Comparison of ENCODE assay signal across 8 cellular contexts in the genomic region with DNA sequence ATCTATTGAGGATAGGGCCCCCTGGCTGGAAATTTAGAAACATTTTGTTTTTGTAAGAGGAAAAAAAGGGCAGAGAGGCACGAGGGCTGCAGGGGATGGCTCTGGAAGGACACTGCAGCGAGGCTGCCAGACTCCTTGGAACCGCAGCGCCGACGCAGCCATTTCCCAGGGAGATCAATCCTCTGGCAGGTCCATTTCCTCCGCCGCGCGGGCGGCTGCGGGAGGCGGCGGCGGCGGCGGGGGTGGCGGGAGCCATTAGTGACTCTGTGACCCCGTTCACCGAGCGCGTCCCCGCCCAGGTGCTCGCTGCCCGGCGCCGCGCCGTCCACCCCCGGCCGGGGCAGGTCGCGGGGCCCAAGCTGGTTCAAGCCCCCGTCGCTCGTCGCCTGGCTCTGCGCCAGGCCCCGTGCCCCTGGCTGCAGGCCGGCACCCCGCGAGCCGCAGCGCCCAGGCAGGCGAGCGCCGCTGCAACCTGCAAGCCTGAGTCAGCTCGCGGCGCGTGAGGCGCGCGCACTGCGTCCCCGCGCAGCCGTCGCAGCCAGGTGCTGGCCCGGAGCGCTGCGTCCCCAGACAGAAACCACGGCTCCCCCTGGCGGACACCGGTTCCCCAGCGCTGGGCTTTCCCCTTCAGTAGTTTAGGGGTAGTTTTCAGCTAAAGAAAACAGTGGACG.
A peak's percentile ranks its signal among the peaks of the same experiment; 100 is the strongest.
DNase-seq lines count a peak whose midpoint lies in the region; ATAC-seq, FAIRE-seq and TF ChIP-seq lines count a peak whose summit lies in the region.

No MANE protein-coding gene starts in this region.

- H3K36me3 ChIP-seq in H7 (replicated peaks; ENCODE audit: control insufficient read depth, insufficient read depth, low read length) (no peaks in the 10 kb centered on the region), Loucy (ENCODE audit: insufficient read depth, low read length) (no peaks in the 10 kb centered on the region), pancreas (no peaks in the 10 kb centered on the region), tibial nerve (no peaks in the 10 kb centered on the region)

- H3F3A ChIP-seq in Loucy (ENCODE audit: low read depth), result peaks cover 4% of the 10 kb centered on the region

- intact Hi-C loops in Right ventricle myocardium inferior (cut with DNase I), result loop anchor here (1.0 kb wide), 1 partner anchor 343 kb away; no protein-coding TSS in a partner anchor
- intact Hi-C loops in pancreas (cut with DNase I), result loop anchor here in 2 of 3 donors (5.0 to 10.0 kb wide), 5 partner anchors 267 to 610 kb away; no protein-coding TSS in a partner anchor

- H3K4me3 ChIP-seq in H7 (ENCODE audit: insufficient read depth, low read depth, low read length), result peak overlapping the region; percentile 45
- peak overlapping the region; percentile 75 for H3K4me3 ChIP-seq in Loucy (ENCODE audit: low read length, poor library complexity, severe bottlenecking)
- H3K4me3 ChIP-seq in pancreas, result peak overlapping the region; percentile 61 to 68 (median 66)
- H3K4me3 ChIP-seq in tibial nerve, result peak overlapping the region; percentile 38 to 69 (median 50)

- ATAC-seq in Right ventricle myocardium inferior (peak; percentile 86), pancreas (peak; percentile 86 to 90 (median 89))

- no peaks in the 10 kb centered on the region for H3K9me3 ChIP-seq in Loucy (ENCODE audit: insufficient read depth, low read depth, low read length)
- H3K9me3 ChIP-seq in pancreas, result no peaks in the 10 kb centered on the region
- H3K9me3 ChIP-seq in tibial nerve, result no peaks in the 10 kb centered on the region

- H3K4me1 ChIP-seq in Loucy (ENCODE audit: insufficient read depth, low read length, poor library complexity, severe bottlenecking) (peaks cover 28% of the 10 kb centered on the region), pancreas (peaks cover 8 to 21% (median 18%) of the 10 kb centered on the region in 3 donors), tibial nerve (peaks cover 0 to 36% (median 19%) of the 10 kb centered on the region in 4 donors)

- H3K4me3 Mint-ChIP-seq in activated naive CD4-positive, alpha-beta T cell treated with anti-CD3 and anti-CD28 coated beads, Interleukin-2, amount 50 U/mL, for 24 hours, result peak overlapping the region; percentile 86

- no peaks in the 10 kb centered on the region for H4K20me1 ChIP-seq in Loucy (ENCODE audit: insufficient read depth, low read length, poor library complexity, severe bottlenecking)

- no peaks in the 10 kb centered on the region for H3K9me3 Mint-ChIP-seq in activated naive CD4-positive, alpha-beta T cell treated with anti-CD3 and anti-CD28 coated beads, Interleukin-2, amount 50 U/mL, for 24 hours

- peak in 1 of 2 donors; percentile 38 for TF ChIP-seq EP300 in tibial nerve (IDR thresholded peaks at IDR 0.05)

- no peaks in the 10 kb centered on the region for H3K9me2 ChIP-seq in Loucy (replicated peaks; ENCODE audit: low read depth, low read length)

- TF ChIP-seq POLR2A in tibial nerve (IDR thresholded peaks at IDR 0.05), result no peak

- H3K27ac Mint-ChIP-seq in activated naive CD4-positive, alpha-beta T cell treated with anti-CD3 and anti-CD28 coated beads, Interleukin-2, amount 50 U/mL, for 24 hours, result peak overlapping the region; percentile 83

- FAIRE-seq in pancreas (lab: Jason Lieb, UNC), result no peak

- peak; percentile 41 for DNase-seq in GF-D8 (lab: John Stamatoyannopoulos, UW)
- peak; percentile 94 for DNase-seq in H7
- peak; percentile 82 for DNase-seq in SK-N-DZ (ENCODE audit: low spot score)
- DNase-seq in Right ventricle myocardium inferior (ENCODE audit: missing footprints), result peak; percentile 93
- peak; percentile 85 to 98 (median 92) for DNase-seq in pancreas
- DNase-seq in tibial nerve (ENCODE audit: low spot score in 2 of 2), result peak; percentile 84 to 91

- no peaks in the 10 kb centered on the region for H3K36me3 Mint-ChIP-seq in activated naive CD4-positive, alpha-beta T cell treated with anti-CD3 and anti-CD28 coated beads, Interleukin-2, amount 50 U/mL, for 24 hours

- H3K4me2 ChIP-seq in Loucy (ENCODE audit: low read depth, low read length, poor library complexity, severe bottlenecking), result peak overlapping the region; percentile 83

- H3K27me3 ChIP-seq in H7 (ENCODE audit: control insufficient read depth, insufficient read depth, low read length) (0 out of 2 replicates have a peak, but pooled peaks cover 2% of the 10 kb centered on the region), Loucy (ENCODE audit: insufficient read depth, low read length, poor library complexity, severe bottlenecking) (no peaks in the 10 kb centered on the region), pancreas (no peaks in the 10 kb centered on the region), tibial nerve (peaks cover 0 to 3% of the 10 kb centered on the region in 2 donors)

- H3K9ac ChIP-seq in Loucy (ENCODE audit: low read depth, low read length, poor library complexity, severe bottlenecking), result peak overlapping the region; percentile 56

- H3K27me3 Mint-ChIP-seq in activated naive CD4-positive, alpha-beta T cell treated with anti-CD3 and anti-CD28 coated beads, Interleukin-2, amount 50 U/mL, for 24 hours, result no peaks in the 10 kb centered on the region

- peak; percentile 87 for TF ChIP-seq CTCF in Loucy (conservative IDR thresholded peaks at IDR 0.05; ENCODE audit: low read length)
- peak; percentile 79 to 88 (median 83) for TF ChIP-seq CTCF in pancreas (IDR thresholded peaks at IDR 0.05)
- peak; percentile 88 to 96 (median 92) for TF ChIP-seq CTCF in tibial nerve (IDR thresholded peaks at IDR 0.05)

- H3K27ac ChIP-seq in pancreas (peak overlapping the region; percentile 59 to 87 (median 80)), tibial nerve (peak overlapping the region; percentile 41 to 79 (median 67))

- no peaks in the 10 kb centered on the region for H3K79me2 ChIP-seq in Loucy (ENCODE audit: insufficient read depth, low read length)

- peak overlapping the region; percentile 88 for H2AFZ ChIP-seq in Loucy (ENCODE audit: low read length)

- peaks cover 42% of the 10 kb centered on the region for H3K4me1 Mint-ChIP-seq in activated naive CD4-positive, alpha-beta T cell treated with anti-CD3 and anti-CD28 coated beads, Interleukin-2, amount 50 U/mL, for 24 hours

- WGBS in pancreas, 2 donors, result 0% methylated on average over 46 to 67 of the region's 67 CpGs
- WGBS in tibial nerve, 2 donors, result 0 to 1% methylated on average over 23 to 30 of the region's 67 CpGs

Comparison
In these comparisons a context has a peak if more than half of its experiments do, and no peak if none do; other contexts are left out.
1. Peak in every context shown above with its lines: DNase-seq, ATAC-seq, H3K4me3 ChIP-seq and H3K27ac ChIP-seq.
2. DNase-seq: peak in every context shown above with its lines; median percentile 94 in H7; 93 in Right ventricle myocardium inferior; 92 in pancreas; 88 in tibial nerve; 82 in SK-N-DZ; 41 in GF-D8.